Comparison of ENCODE assay signal across 8 cellular contexts in the genomic region with DNA sequence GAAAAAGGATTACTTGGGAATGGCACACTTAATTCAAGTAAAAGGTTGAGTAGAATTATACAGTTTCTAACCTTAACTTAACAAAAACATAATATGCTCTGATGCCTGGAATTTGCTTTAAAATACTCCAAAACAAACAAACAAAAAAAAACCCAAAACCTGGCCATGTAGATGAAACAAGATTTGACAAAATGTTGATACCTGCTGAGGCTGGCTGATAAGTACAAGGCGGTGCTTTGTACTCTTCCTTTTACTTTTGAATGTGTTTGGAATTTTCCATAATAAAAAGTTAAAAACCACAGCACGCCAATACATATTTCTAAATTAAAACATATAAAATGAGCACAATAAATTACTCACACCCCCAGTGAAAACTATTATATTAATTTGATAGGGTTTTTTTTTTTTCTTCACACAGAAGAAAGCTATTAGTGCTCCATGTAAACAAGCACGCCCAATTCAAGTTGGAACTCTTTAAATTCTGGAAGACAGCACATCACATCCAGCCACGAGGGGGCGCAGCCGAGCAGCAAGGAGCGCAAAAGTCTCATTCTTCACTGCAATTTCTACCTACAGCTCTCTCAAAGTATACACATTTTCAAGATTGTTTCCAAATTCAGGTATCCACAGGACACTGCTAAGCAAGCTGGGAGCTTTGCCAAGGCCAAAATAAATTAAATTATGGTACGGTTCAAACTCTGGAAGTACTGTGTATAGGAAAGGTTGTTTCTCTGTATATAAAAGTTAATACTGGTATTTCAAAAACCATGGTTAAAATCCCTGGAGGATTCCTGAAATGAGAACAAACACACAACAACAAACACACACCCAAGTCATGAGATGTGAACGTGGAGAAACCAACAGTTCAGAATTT. TPM values are rescaled to one million over a fixed set of nuclear protein-coding genes. Genes with fewer than 3 reads are reported as not detected.
DNase-seq lines count a peak whose midpoint lies in the region; ATAC-seq and TF ChIP-seq lines count a peak whose summit lies in the region.

No MANE protein-coding gene starts in this region.

- H3K27me3 ChIP-seq in CD8-positive, alpha-beta T cell (ENCODE audit: insufficient read depth, low read length): no peaks in the 10 kb centered on the region
- H3K27me3 ChIP-seq in Peyer's patch: no peaks in the 10 kb centered on the region
- no peaks in the 10 kb centered on the region for H3K27me3 ChIP-seq in suprapubic skin

- no peak overlapping the region for H3K4me3 Mint-ChIP-seq in CD8-positive, alpha-beta T cell

- TF ChIP-seq EP300 in suprapubic skin (IDR thresholded peaks at IDR 0.05): no peak

- peak; percentile 75 to 93 (median 83) for DNase-seq in CD8-positive, alpha-beta T cell
- DNase-seq in KG1 (lab: John Stamatoyannopoulos, UW): peak; percentile 47
- DNase-seq in Peyer's patch: peak; percentile 89 to 96 (median 90)
- peak; percentile 73 for DNase-seq in activated T-helper 1 cell treated with Interleukin-2 at 50 U/mL for 16 hours (ENCODE audit: low read depth)
- DNase-seq in fibroblast of peridontal ligament (ENCODE audit: extremely low read depth): peak; percentile 81
- DNase-seq in nucleus accumbens (lab: John Stamatoyannopoulos, UW): peak in 50 of 56 donors; percentile 23 to 93 (median 74)
- peak; percentile 90 to 93 for DNase-seq in suprapubic skin (ENCODE audit: low spot score in 2 of 2)

- WGBS in suprapubic skin: 8% methylated on average over 9 of the region's 9 CpGs

- no peak overlapping the region for H3K27ac ChIP-seq in CD8-positive, alpha-beta T cell (ENCODE audit: low read depth, low read length)
- H3K27ac ChIP-seq in Peyer's patch (peak overlapping the region in 1 of 4 donors; percentile 73), suprapubic skin (peak overlapping the region; percentile 87)

- peak; percentile 18 for ATAC-seq in CD8-positive, alpha-beta T cell
- no peak for ATAC-seq in GM19397 (IDR thresholded peaks at IDR 0.05; ENCODE audit: unreplicated experiment)

- CTCF ChIA-PET in CD8-positive, alpha-beta T cell (lab: Charles Lee): interaction anchor here (0.6 to 14.8 kb wide), 73 partner anchors 6 to 319 kb away, joined by 3 to 222 read pairs (median 5); a partner anchor contains a TSS

- POLR2A ChIA-PET in CD8-positive, alpha-beta T cell (lab: Charles Lee): interaction anchor here (0.6 to 5.2 kb wide), 8 partner anchors 8 to 122 kb away, joined by 3 to 48 read pairs (median 4); a partner anchor contains a TSS

- no peaks in the 10 kb centered on the region for H3K9me3 Mint-ChIP-seq in CD8-positive, alpha-beta T cell

- H3K27ac Mint-ChIP-seq in CD8-positive, alpha-beta T cell: peak overlapping the region; percentile 66

- H3K36me3 ChIP-seq in CD8-positive, alpha-beta T cell (ENCODE audit: insufficient read depth, low read length): no peaks in the 10 kb centered on the region
- no peaks in the 10 kb centered on the region for H3K36me3 ChIP-seq in Peyer's patch
- no peaks in the 10 kb centered on the region for H3K36me3 ChIP-seq in suprapubic skin

- no peaks in the 10 kb centered on the region for H3K9me3 ChIP-seq in CD8-positive, alpha-beta T cell (ENCODE audit: low read length)
- no peaks in the 10 kb centered on the region for H3K9me3 ChIP-seq in Peyer's patch
- H3K9me3 ChIP-seq in suprapubic skin: no peaks in the 10 kb centered on the region

- H3K4me1 ChIP-seq in CD8-positive, alpha-beta T cell (ENCODE audit: insufficient read depth, low read length): peaks cover 71% of the 10 kb centered on the region
- H3K4me1 ChIP-seq in Peyer's patch (peaks cover 0 to 46% (median 11%) of the 10 kb centered on the region in 4 donors), suprapubic skin (peaks cover 96% of the 10 kb centered on the region)

- no peak overlapping the region for H3K4me3 ChIP-seq in CD8-positive, alpha-beta T cell (ENCODE audit: low read depth, low read length)
- peak overlapping the region in 1 of 4 donors; percentile 4 for H3K4me3 ChIP-seq in Peyer's patch
- H3K4me3 ChIP-seq in suprapubic skin: peak overlapping the region; percentile 49

- H3K4me1 Mint-ChIP-seq in CD8-positive, alpha-beta T cell (ENCODE audit: low read depth): peaks cover 92% of the 10 kb centered on the region

- intact Hi-C loops in CD8-positive, alpha-beta T cell (cut with DNase I, micrococcal nuclease): loop anchor here (1.0 to 10.0 kb wide), 10 partner anchors 37 to 321 kb away; a partner anchor contains a TSS

- peaks cover 4% of the 10 kb centered on the region for H3K36me3 Mint-ChIP-seq in CD8-positive, alpha-beta T cell

- TF ChIP-seq POLR2A in Peyer's patch (IDR thresholded peaks at IDR 0.05): no peak
- TF ChIP-seq POLR2A in suprapubic skin (IDR thresholded peaks at IDR 0.05): no peak

- no peaks in the 10 kb centered on the region for H3K27me3 Mint-ChIP-seq in CD8-positive, alpha-beta T cell (ENCODE audit: low read depth)

- peak; percentile 97 for TF ChIP-seq CTCF in CD8-positive, alpha-beta T cell (IDR thresholded peaks at IDR 0.05)
- TF ChIP-seq CTCF in Peyer's patch (IDR thresholded peaks at IDR 0.05) (peak; percentile 83 to 94 (median 92)), suprapubic skin (IDR thresholded peaks at IDR 0.05) (peak; percentile 85 to 96)

RNA-seq across cellular contexts. Expression of a gene that starts 7.5 kb away (rescaled TPM):
- 10 to 100 TPM; 47.5 to 48.8 TPM for total RNA-seq in CD8-positive, alpha-beta T cell
- 10 to 100 TPM in 1 of 4 donors, 1 to 10 TPM in 3; 8.7 to 10.3 (median 9.8) TPM for total RNA-seq in Peyer's patch
- 10 to 100 TPM; 23.7 to 36.4 (median 30.9) TPM for total RNA-seq in suprapubic skin
